Comparison of ENCODE assay signal across 9 cellular contexts in genomic region chr7:151172273-151173141, GRCh38. TPM values are rescaled to one million over a fixed set of nuclear protein-coding genes. Genes with fewer than 3 reads are reported as not detected.
DNase-seq lines count a peak whose midpoint lies in the region; ATAC-seq and TF ChIP-seq lines count a peak whose summit lies in the region.
"Had no signal": no experiment of that assay in that cellular context is flagged by ENCODE, and none has a peak within 500 bp of the region (broad histone marks: within the 10 kb centered on the region; RNA-seq: fewer than 3 reads in every experiment).

No MANE protein-coding gene starts in this region.

- no peaks in the 10 kb centered on the region for H3K36me3 ChIP-seq in Panc1 (ENCODE audit: control insufficient read depth, insufficient read depth, low read length)
- H3K36me3 ChIP-seq in fibroblast of lung (ENCODE audit: control insufficient read depth, insufficient read depth, low read length), result no peaks in the 10 kb centered on the region
- H3K36me3 ChIP-seq in neutrophil, result no peaks in the 10 kb centered on the region

- H3K4me2 ChIP-seq in fibroblast of lung (ENCODE audit: extremely low read depth, insufficient read depth, low read length), result no peak overlapping the region

- CTCF ChIA-PET in Panc1 (lab: Charles Lee), result no interaction called here

- H3K27ac ChIP-seq in Panc1 (ENCODE audit: low read length), result no peak overlapping the region
- no peak overlapping the region for H3K27ac ChIP-seq in fibroblast of lung (ENCODE audit: insufficient read depth, low read length)
- H3K27ac ChIP-seq in neutrophil, result no peak overlapping the region

- TF ChIP-seq CTCF in CD14-positive monocyte (IDR thresholded peaks at IDR 0.05), result peak; percentile 100
- peak; percentile 100 for TF ChIP-seq CTCF in Panc1 (IDR thresholded peaks at IDR 0.05)
- peak; percentile 99 to 100 for TF ChIP-seq CTCF in fibroblast of lung (conservative IDR thresholded peaks at IDR 0.05 in 1 of 2, IDR thresholded peaks at IDR 0.05 in 1 of 2; ENCODE audit: low read depth in 1 of 2, low read length in 2 of 2)
- peak; percentile 100 for TF ChIP-seq CTCF in neutrophil (IDR thresholded peaks at IDR 0.05)

- H3K27me3 Mint-ChIP-seq in CD14-positive monocyte (ENCODE audit: low read depth in 3 of 3), result peaks cover 50 to 80% (median 52%) of the 10 kb centered on the region in 3 donors
- H3K27me3 Mint-ChIP-seq in activated T-cell treated with anti-CD3 and anti-CD28 coated beads, Interleukin-2, amount 50 U/mL, for 24 hours, result peaks cover 74% of the 10 kb centered on the region

- H4K20me1 ChIP-seq in fibroblast of lung (ENCODE audit: control insufficient read depth, extremely low read depth, insufficient read depth, low read length), result no peaks in the 10 kb centered on the region

- no peaks in the 10 kb centered on the region for H3K9me3 ChIP-seq in Panc1 (ENCODE audit: control insufficient read depth, insufficient read depth, low read depth, low read length)
- no peaks in the 10 kb centered on the region for H3K9me3 ChIP-seq in fibroblast of lung (ENCODE audit: control insufficient read depth, insufficient read depth, low read depth, low read length)
- H3K9me3 ChIP-seq in neutrophil, result no peaks in the 10 kb centered on the region

- no peak overlapping the region for H2AFZ ChIP-seq in fibroblast of lung (ENCODE audit: low read length)

- no peak overlapping the region for H3K4me3 ChIP-seq in Panc1 (ENCODE audit: low read depth in 2 of 2, low read length in 2 of 2)
- H3K4me3 ChIP-seq in fibroblast of lung (replicated peaks in 1 of 4; ENCODE audit: control extremely low read depth in 1 of 4, insufficient read depth in 1 of 4, low read depth in 3 of 4, low read length in 4 of 4), result no peak overlapping the region
- no peak overlapping the region for H3K4me3 ChIP-seq in neutrophil (ENCODE audit: low read depth in 1 of 2, low read length in 1 of 2)

- DNase-seq in CD14-positive monocyte (ENCODE audit: low spot score) (peak; percentile 84), GM19238 (ENCODE audit: insufficient read length, low spot score) (peak; percentile 81), HPDE6-E6E7 (ENCODE audit: extremely low spot score) (peak; percentile 62), Panc1 (ENCODE audit: low read depth, low spot score) (peak; percentile 54), fibroblast of lung (ENCODE audit: low read depth in 2 of 2) (peak; percentile 46 to 63), stromal cell of bone marrow (ENCODE audit: low read depth) (peak; percentile 36)
- DNase-seq in activated T-cell treated with anti-CD3 and anti-CD28 coated beads, Interleukin-2, amount 50 U/mL, for 24 hours, result peak; percentile 89

- in situ Hi-C loops in Panc1 (cut with HindIII; ENCODE audit: low pct_unique_long_range_greater_than_20kb, low sequenced_read_pairs), result no loop called here

- H3K9me3 Mint-ChIP-seq in CD14-positive monocyte, result peaks cover 12 to 30% (median 20%) of the 10 kb centered on the region in 7 donors
- no peaks in the 10 kb centered on the region for H3K9me3 Mint-ChIP-seq in activated T-cell treated with anti-CD3 and anti-CD28 coated beads, Interleukin-2, amount 50 U/mL, for 24 hours

- peak overlapping the region in 1 of 2 donors; percentile 67 for H3K4me3 Mint-ChIP-seq in CD14-positive monocyte
- no peak overlapping the region for H3K4me3 Mint-ChIP-seq in activated T-cell treated with anti-CD3 and anti-CD28 coated beads, Interleukin-2, amount 50 U/mL, for 24 hours

- no peaks in the 10 kb centered on the region for H3K79me2 ChIP-seq in fibroblast of lung (ENCODE audit: control insufficient read depth, insufficient read depth, low read length)

- peaks cover 2 to 3% of the 10 kb centered on the region in 2 donors for H3K36me3 Mint-ChIP-seq in CD14-positive monocyte
- no peaks in the 10 kb centered on the region for H3K36me3 Mint-ChIP-seq in activated T-cell treated with anti-CD3 and anti-CD28 coated beads, Interleukin-2, amount 50 U/mL, for 24 hours (ENCODE audit: low read depth)

- peak; percentile 78 for ATAC-seq in Panc1

- peaks cover 9% of the 10 kb centered on the region for H3K4me1 Mint-ChIP-seq in CD14-positive monocyte
- peaks cover 3% of the 10 kb centered on the region for H3K4me1 Mint-ChIP-seq in activated T-cell treated with anti-CD3 and anti-CD28 coated beads, Interleukin-2, amount 50 U/mL, for 24 hours (ENCODE audit: low read depth)

- no peaks in the 10 kb centered on the region for H3K4me1 ChIP-seq in Panc1 (ENCODE audit: control insufficient read depth, insufficient read depth, low read length)
- H3K4me1 ChIP-seq in fibroblast of lung (ENCODE audit: control insufficient read depth, extremely low read depth, insufficient read depth, low read length), result no peaks in the 10 kb centered on the region
- H3K4me1 ChIP-seq in neutrophil (ENCODE audit: control insufficient read depth in 1 of 2, insufficient read depth in 1 of 2, low read depth in 1 of 2, low read length in 1 of 2), result peaks cover 0 to 8% of the 10 kb centered on the region in 2 experiments

- intact Hi-C loops in CD14-positive monocyte (cut with micrococcal nuclease) (loop anchor here (2.0 to 5.0 kb wide), 2 partner anchors 48 to 50 kb away; no protein-coding TSS in a partner anchor), Panc1 (cut with micrococcal nuclease; ENCODE audit: unreplicated experiment) (loop anchor here (1.0 kb wide), 1 partner anchor 48 kb away; no protein-coding TSS in a partner anchor)

- POLR2A ChIA-PET in Panc1 (lab: Charles Lee), result no interaction called here

- H3K27ac Mint-ChIP-seq in CD14-positive monocyte, result no peak overlapping the region
- no peak overlapping the region for H3K27ac Mint-ChIP-seq in activated T-cell treated with anti-CD3 and anti-CD28 coated beads, Interleukin-2, amount 50 U/mL, for 24 hours

- no peak overlapping the region for H3K9ac ChIP-seq in fibroblast of lung (ENCODE audit: insufficient read depth, low read length)

- H3K27me3 ChIP-seq in Panc1 (ENCODE audit: control insufficient read depth, insufficient read depth, low read length) (peaks cover 21% of the 10 kb centered on the region), fibroblast of lung (ENCODE audit: control insufficient read depth, insufficient read depth, low read length) (peaks cover 23% of the 10 kb centered on the region), neutrophil (peaks cover 99% of the 10 kb centered on the region)

- BruUV-seq in Panc1 (replicated peaks; lab: Mats Ljungman, UMichigan), result no TSS peak

RNA-seq across cellular contexts. Expression of gene GBX1, which starts 5.0 kb away (rescaled TPM):
- polyA plus RNA-seq in CD14-positive monocyte, result not detected
- total RNA-seq in Panc1 (2021; ENCODE audit: unreplicated experiment), result not detected
- polyA plus RNA-seq in Panc1 (2012; ENCODE audit: insufficient read length), result not detected
- total RNA-seq in fibroblast of lung, result not detected in 2 replicates
- not detected in 2 replicates for polyA plus RNA-seq in fibroblast of lung
- polyA plus RNA-seq in fibroblast of lung (2012), result not detected in 2 replicates
- polyA minus RNA-seq in fibroblast of lung (ENCODE audit: low replicate concordance), result not detected in 2 replicates
- total RNA-seq: T-helper 1 cell treated with Interleukin-12 subunit alpha and Interleukin-12 subunit beta and Interleukin-4 antibody, amounts not matched to agents 30 ng/mL and 1 ng/mL, for 36 hours had no signal

RNA-seq across cellular contexts. Expression of gene ASB10, which starts 14.5 kb away (rescaled TPM):
- polyA plus RNA-seq in CD14-positive monocyte, result not detected
- not detected for total RNA-seq in Panc1 (2021; ENCODE audit: unreplicated experiment)
- not detected for polyA plus RNA-seq in Panc1 (2012; ENCODE audit: insufficient read length)
- total RNA-seq in fibroblast of lung, result not detected in 2 replicates
- polyA plus RNA-seq in fibroblast of lung, result not detected in 2 replicates
- not detected in 2 replicates for polyA plus RNA-seq in fibroblast of lung (2012)
- not detected in 2 replicates for polyA minus RNA-seq in fibroblast of lung (ENCODE audit: low replicate concordance)
- total RNA-seq: T-helper 1 cell treated with Interleukin-12 subunit alpha and Interleukin-12 subunit beta and Interleukin-4 antibody, amounts not matched to agents 30 ng/mL and 1 ng/mL, for 36 hours had no signal

RNA-seq across cellular contexts. Expression of gene H2BK1, which starts 37.8 kb away (rescaled TPM):
- polyA plus RNA-seq in CD14-positive monocyte, result not detected
- not detected for total RNA-seq in Panc1 (2021; ENCODE audit: unreplicated experiment)
- polyA plus RNA-seq in Panc1 (2012; ENCODE audit: insufficient read length), result not detected
- not detected in 2 replicates for total RNA-seq in fibroblast of lung
- not detected in 2 replicates for polyA plus RNA-seq in fibroblast of lung
- not detected in 2 replicates for polyA plus RNA-seq in fibroblast of lung (2012)
- polyA minus RNA-seq in fibroblast of lung (ENCODE audit: low replicate concordance), result not detected in 2 replicates

RNA-seq across cellular contexts. Expression of gene ABCF2, which starts 54.5 kb away (rescaled TPM):
- 10 to 100 TPM; 18.0 to 22.0 TPM for polyA plus RNA-seq in CD14-positive monocyte
- 64.4 TPM for total RNA-seq in Panc1 (2021; ENCODE audit: unreplicated experiment)
- polyA plus RNA-seq in Panc1 (2012; ENCODE audit: insufficient read length), result 53.9 TPM
- 46.4 and 46.7 TPM in 2 replicates for total RNA-seq in fibroblast of lung
- polyA plus RNA-seq in fibroblast of lung, result 41.6 and 66.1 TPM in 2 replicates
- 33.1 and 53.6 TPM in 2 replicates for polyA plus RNA-seq in fibroblast of lung (2012)
- 56.0 and 72.3 TPM in 2 replicates for polyA minus RNA-seq in fibroblast of lung (ENCODE audit: low replicate concordance)

RNA-seq across cellular contexts. Expression of gene CHPF2, which starts 59.8 kb away (rescaled TPM):
- polyA plus RNA-seq in CD14-positive monocyte (10 to 100 TPM; 34.4 to 36.0 TPM), fibroblast of lung (33.6 and 42.5 TPM in 2 replicates)
- total RNA-seq in Panc1 (2021; ENCODE audit: unreplicated experiment) (44.9 TPM), fibroblast of lung (33.9 and 46.7 TPM in 2 replicates)
- 43.7 TPM for polyA plus RNA-seq in Panc1 (2012; ENCODE audit: insufficient read length)
- 52.1 and 56.7 TPM in 2 replicates for polyA plus RNA-seq in fibroblast of lung (2012)
- polyA minus RNA-seq in fibroblast of lung (ENCODE audit: low replicate concordance), result 64.7 and 75.7 TPM in 2 replicates

Comparison
In these comparisons a context has a peak if more than half of its experiments do, and no peak if none do; other contexts are left out.
1. DNase-seq: peak in every context shown above with its lines; median percentile 89 in activated T-cell treated with anti-CD3 and anti-CD28 coated beads, Interleukin-2, amount 50 U/mL, for 24 hours; 84 in CD14-positive monocyte; 81 in GM19238; 62 in HPDE6-E6E7; 54 in fibroblast of lung; 54 in Panc1; 36 in stromal cell of bone marrow.